In the genomic region with DNA sequence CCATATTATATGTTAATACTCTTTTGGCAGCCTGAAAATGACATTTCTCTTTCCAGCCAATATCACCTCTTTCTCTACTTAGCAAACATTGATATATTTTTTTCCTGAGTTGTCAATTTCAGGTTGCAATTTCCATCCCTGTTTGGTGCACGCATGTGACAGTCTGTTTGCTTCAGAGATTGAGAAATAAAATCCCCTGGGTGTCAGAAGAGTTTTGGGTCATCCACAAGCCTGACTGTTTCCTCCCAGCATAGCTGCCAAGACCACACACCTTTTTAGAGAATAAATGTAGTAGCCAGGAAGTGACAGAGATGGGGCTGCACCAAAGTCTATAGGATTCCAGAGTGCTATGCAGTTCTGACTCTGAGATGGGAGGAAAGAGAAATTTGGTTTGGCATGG, we compare ENCODE assay signal across 40 cellular contexts.
"Had no signal": no experiment of that assay in that cellular context is flagged by ENCODE, and none has a peak within 500 bp of the region (broad histone marks: within the 10 kb centered on the region; RNA-seq: fewer than 3 reads in every experiment).

No MANE protein-coding gene starts in this region.

- H3K9me3 Mint-ChIP-seq: activated CD4-positive, alpha-beta memory T cell treated with anti-CD3 and anti-CD28 coated beads, Interleukin-2, amount 10 ng/mL, durations not matched to agents 7 days and 5 days; activated CD4-positive, alpha-beta T cell treated with anti-CD3 and anti-CD28 coated beads, Interleukin-2, amount 10 ng/mL, durations not matched to agents 7 days and 5 days; activated naive CD4-positive, alpha-beta T cell treated with anti-CD3 and anti-CD28 coated beads, Interleukin-2, amount 10 ng/mL, durations not matched to agents 7 days and 5 days; activated naive CD4-positive, alpha-beta T cell treated with anti-CD3 and anti-CD28 coated beads, Interleukin-2, amount 50 U/mL, for 24 hours; activated naive CD8-positive, alpha-beta T cell treated with anti-CD3 and anti-CD28 coated beads, Interleukin-2, amount 10 ng/mL, durations not matched to agents 7 days and 5 days; activated naive CD8-positive, alpha-beta T cell treated with anti-CD3 and anti-CD28 coated beads, Interleukin-2, amount 50 U/mL, for 24 hours; activated T-cell treated with anti-CD3 and anti-CD28 coated beads, Interleukin-2, amount 50 U/mL, for 24 hours; activated T-helper 2 cell treated with anti-CD3 and anti-CD28 coated beads, Interferon-gamma antibody, Interleukin-2, Interleukin-4, amounts not matched to agents 10 μg/mL and 5 μg/mL and 100 μg/mL, durations not matched to agents 14 hours and 24 hours and 36 hours; T-helper 1 cell treated with Interleukin-12 subunit alpha and Interleukin-12 subunit beta and Interleukin-4 antibody, amounts not matched to agents 30 μg/mL and 1 μg/mL, for 36 hours; T-helper 2 cell treated with Interferon-gamma antibody and Interleukin-4, amounts not matched to agents 5 μg/mL and 100 μg/mL, for 36 hours; WTC11 had no signal

- H3K4me3 ChIP-seq: ascending aorta, cardiac muscle cell had no signal

- ATAC-seq: activated CD4-positive, alpha-beta T cell treated with anti-CD3 and anti-CD28 coated beads for 36 hours; activated CD4-positive, CD25-positive, alpha-beta regulatory T cell treated with anti-CD3 and anti-CD28 coated beads, Interleukin-2, amount 50 U/mL, for 24 hours; activated CD8-positive, alpha-beta memory T cell treated with anti-CD3 and anti-CD28 coated beads, Interleukin-2, amount 10 ng/mL, durations not matched to agents 7 days and 5 days; activated CD8-positive, alpha-beta T cell treated with anti-CD3 and anti-CD28 coated beads, Interleukin-2, amount 10 ng/mL, durations not matched to agents 7 days and 5 days; activated naive CD8-positive, alpha-beta T cell treated with anti-CD3 and anti-CD28 coated beads, Interleukin-2, amount 50 U/mL, for 24 hours; WTC11 had no signal

- DNase-seq: activated CD4-positive, alpha-beta memory T cell treated with anti-CD3 and anti-CD28 coated beads, Interleukin-2, amount 10 ng/mL, durations not matched to agents 7 days and 5 days; activated CD4-positive, alpha-beta T cell treated with anti-CD3 and anti-CD28 coated beads for 1 hour; activated CD4-positive, alpha-beta T cell treated with anti-CD3 and anti-CD28 coated beads for 36 hours; activated CD4-positive, alpha-beta T cell treated with anti-CD3 and anti-CD28 coated beads for 48 hours; activated CD4-positive, alpha-beta T cell treated with anti-CD3 and anti-CD28 coated beads, Interleukin-2, amount 10 ng/mL, durations not matched to agents 7 days and 5 days; activated CD4-positive, alpha-beta T cell treated with anti-CD3 and anti-CD28 coated beads, Interleukin-2, amount 50 U/mL, for 48 hours; activated CD4-positive, CD25-positive, alpha-beta regulatory T cell; activated CD8-positive, alpha-beta memory T cell treated with anti-CD3 and anti-CD28 coated beads for 24 hours; activated CD8-positive, alpha-beta memory T cell treated with anti-CD3 and anti-CD28 coated beads, Interleukin-2, amount 10 ng/mL, durations not matched to agents 7 days and 5 days; activated CD8-positive, alpha-beta memory T cell treated with anti-CD3 and anti-CD28 coated beads, Interleukin-2, amount 50 U/mL, for 48 hours; activated CD8-positive, alpha-beta T cell treated with anti-CD3 and anti-CD28 coated beads, Interleukin-2, amount 10 ng/mL, durations not matched to agents 7 days and 5 days; activated effector memory CD4-positive, alpha-beta T cell treated with Interleukin-2 at 50 U/mL for 16 hours; activated gamma-delta T cell; activated naive CD4-positive, alpha-beta T cell treated with anti-CD3 and anti-CD28 coated beads, Interleukin-2, amount 10 ng/mL, durations not matched to agents 7 days and 5 days; activated naive CD4-positive, alpha-beta T cell treated with Interleukin-2 at 50 U/mL for 16 hours; activated naive CD8-positive, alpha-beta T cell treated with anti-CD3 and anti-CD28 coated beads, Interleukin-2, amount 10 ng/mL, durations not matched to agents 7 days and 5 days; activated naive CD8-positive, alpha-beta T cell treated with anti-CD3 and anti-CD28 coated beads, Interleukin-2, amount 50 U/mL, for 24 hours; activated T-cell treated with anti-CD3 and anti-CD28 coated beads, Interleukin-2, amount 50 U/mL, for 24 hours; activated T-cell treated with anti-CD3 and anti-CD28 coated beads, Interleukin-2, amount 50 U/mL, for 48 hours; amygdala; anterior cingulate cortex; caudate nucleus; cerebellar nuclear complex; T-helper 1 cell; T-helper 2 cell; T-helper 9 cell; WERI-Rb-1 had no signal

- H3K4me1 ChIP-seq: ascending aorta had no signal

- H3K9me3 ChIP-seq: ascending aorta had no signal

- H3K4me1 Mint-ChIP-seq: activated CD4-positive, alpha-beta memory T cell treated with anti-CD3 and anti-CD28 coated beads, Interleukin-2, amount 10 ng/mL, durations not matched to agents 7 days and 5 days; activated CD4-positive, alpha-beta T cell treated with anti-CD3 and anti-CD28 coated beads for 36 hours; activated CD4-positive, alpha-beta T cell treated with anti-CD3 and anti-CD28 coated beads, Interleukin-2, amount 10 ng/mL, durations not matched to agents 7 days and 5 days; activated CD8-positive, alpha-beta memory T cell treated with anti-CD3 and anti-CD28 coated beads, Interleukin-2, amount 10 ng/mL, durations not matched to agents 7 days and 5 days; activated naive CD4-positive, alpha-beta T cell treated with anti-CD3 and anti-CD28 coated beads, Interleukin-2, amount 10 ng/mL, durations not matched to agents 7 days and 5 days; activated naive CD4-positive, alpha-beta T cell treated with anti-CD3 and anti-CD28 coated beads, Interleukin-2, amount 50 U/mL, for 24 hours; activated naive CD8-positive, alpha-beta T cell treated with anti-CD3 and anti-CD28 coated beads, Interleukin-2, amount 10 ng/mL, durations not matched to agents 7 days and 5 days; activated naive CD8-positive, alpha-beta T cell treated with anti-CD3 and anti-CD28 coated beads, Interleukin-2, amount 50 U/mL, for 24 hours; central memory CD8-positive, alpha-beta T cell had no signal

- H3K4me3 Mint-ChIP-seq: activated CD4-positive, alpha-beta memory T cell treated with anti-CD3 and anti-CD28 coated beads, Interleukin-2, amount 10 ng/mL, durations not matched to agents 7 days and 5 days; activated CD4-positive, alpha-beta T cell treated with anti-CD3 and anti-CD28 coated beads for 36 hours; activated CD4-positive, alpha-beta T cell treated with anti-CD3 and anti-CD28 coated beads, Interleukin-2, amount 10 ng/mL, durations not matched to agents 7 days and 5 days; activated CD8-positive, alpha-beta memory T cell treated with anti-CD3 and anti-CD28 coated beads, Interleukin-2, amount 10 ng/mL, durations not matched to agents 7 days and 5 days; activated CD8-positive, alpha-beta T cell treated with anti-CD3 and anti-CD28 coated beads, Interleukin-2, amount 10 ng/mL, durations not matched to agents 7 days and 5 days; activated naive CD4-positive, alpha-beta T cell treated with anti-CD3 and anti-CD28 coated beads, Interleukin-2, amount 10 ng/mL, durations not matched to agents 7 days and 5 days; activated naive CD4-positive, alpha-beta T cell treated with anti-CD3 and anti-CD28 coated beads, Interleukin-2, amount 50 U/mL, for 24 hours; activated naive CD8-positive, alpha-beta T cell; activated naive CD8-positive, alpha-beta T cell treated with anti-CD3 and anti-CD28 coated beads, Interleukin-2, amount 10 ng/mL, durations not matched to agents 7 days and 5 days; activated naive CD8-positive, alpha-beta T cell treated with anti-CD3 and anti-CD28 coated beads, Interleukin-2, amount 50 U/mL, for 24 hours; activated T-cell treated with anti-CD3 and anti-CD28 coated beads, Interleukin-2, amount 50 U/mL, for 24 hours; brain; central memory CD8-positive, alpha-beta T cell; T-helper 1 cell treated with Interleukin-12 subunit alpha and Interleukin-12 subunit beta and Interleukin-4 antibody, amounts not matched to agents 30 μg/mL and 1 μg/mL, for 36 hours; T-helper 2 cell treated with Interferon-gamma antibody and Interleukin-4, amounts not matched to agents 5 μg/mL and 100 μg/mL, for 36 hours; WTC11 had no signal

- FAIRE-seq: bronchial epithelial cell, TTC549 had no signal

- H3K27me3 Mint-ChIP-seq: activated CD4-positive, alpha-beta memory T cell treated with anti-CD3 and anti-CD28 coated beads, Interleukin-2, amount 10 ng/mL, durations not matched to agents 7 days and 5 days; activated CD4-positive, alpha-beta T cell treated with anti-CD3 and anti-CD28 coated beads for 36 hours; activated CD4-positive, alpha-beta T cell treated with anti-CD3 and anti-CD28 coated beads, Interleukin-2, amount 10 ng/mL, durations not matched to agents 7 days and 5 days; activated CD8-positive, alpha-beta memory T cell treated with anti-CD3 and anti-CD28 coated beads, Interleukin-2, amount 10 ng/mL, durations not matched to agents 7 days and 5 days; activated naive CD4-positive, alpha-beta T cell treated with anti-CD3 and anti-CD28 coated beads, Interleukin-2, amount 10 ng/mL, durations not matched to agents 7 days and 5 days; activated T-cell treated with anti-CD3 and anti-CD28 coated beads, Interleukin-2, amount 50 U/mL, for 24 hours had no signal

- H3K36me3 Mint-ChIP-seq: activated CD8-positive, alpha-beta memory T cell treated with anti-CD3 and anti-CD28 coated beads, Interleukin-2, amount 10 ng/mL, durations not matched to agents 7 days and 5 days; activated naive CD4-positive, alpha-beta T cell treated with anti-CD3 and anti-CD28 coated beads, Interleukin-2, amount 10 ng/mL, durations not matched to agents 7 days and 5 days; activated naive CD4-positive, alpha-beta T cell treated with anti-CD3 and anti-CD28 coated beads, Interleukin-2, amount 50 U/mL, for 24 hours; activated naive CD8-positive, alpha-beta T cell; activated naive CD8-positive, alpha-beta T cell treated with anti-CD3 and anti-CD28 coated beads, Interleukin-2, amount 10 ng/mL, durations not matched to agents 7 days and 5 days; brain; WTC11 had no signal

- H3K36me3 ChIP-seq: ascending aorta, cardiac muscle cell, WERI-Rb-1 had no signal

- H3K27ac Mint-ChIP-seq: activated CD4-positive, alpha-beta memory T cell treated with anti-CD3 and anti-CD28 coated beads, Interleukin-2, amount 10 ng/mL, durations not matched to agents 7 days and 5 days; activated CD4-positive, alpha-beta T cell treated with anti-CD3 and anti-CD28 coated beads for 36 hours; activated CD4-positive, alpha-beta T cell treated with anti-CD3 and anti-CD28 coated beads, Interleukin-2, amount 10 ng/mL, durations not matched to agents 7 days and 5 days; activated CD8-positive, alpha-beta memory T cell treated with anti-CD3 and anti-CD28 coated beads, Interleukin-2, amount 10 ng/mL, durations not matched to agents 7 days and 5 days; activated CD8-positive, alpha-beta T cell treated with anti-CD3 and anti-CD28 coated beads, Interleukin-2, amount 10 ng/mL, durations not matched to agents 7 days and 5 days; activated naive CD4-positive, alpha-beta T cell treated with anti-CD3 and anti-CD28 coated beads, Interleukin-2, amount 10 ng/mL, durations not matched to agents 7 days and 5 days; activated naive CD4-positive, alpha-beta T cell treated with anti-CD3 and anti-CD28 coated beads, Interleukin-2, amount 50 U/mL, for 24 hours; activated naive CD8-positive, alpha-beta T cell; activated naive CD8-positive, alpha-beta T cell treated with anti-CD3 and anti-CD28 coated beads, Interleukin-2, amount 10 ng/mL, durations not matched to agents 7 days and 5 days; activated naive CD8-positive, alpha-beta T cell treated with anti-CD3 and anti-CD28 coated beads, Interleukin-2, amount 50 U/mL, for 24 hours; activated T-cell treated with anti-CD3 and anti-CD28 coated beads, Interleukin-2, amount 50 U/mL, for 24 hours; activated T-helper 2 cell treated with anti-CD3 and anti-CD28 coated beads, Interferon-gamma antibody, Interleukin-2, Interleukin-4, amounts not matched to agents 10 μg/mL and 5 μg/mL and 100 μg/mL, durations not matched to agents 14 hours and 24 hours and 36 hours; brain; T-helper 1 cell treated with Interleukin-12 subunit alpha and Interleukin-12 subunit beta and Interleukin-4 antibody, amounts not matched to agents 30 μg/mL and 1 μg/mL, for 36 hours; T-helper 2 cell treated with Interferon-gamma antibody and Interleukin-4, amounts not matched to agents 5 μg/mL and 100 μg/mL, for 36 hours; WTC11 had no signal

- H3K27me3 ChIP-seq: ascending aorta, cardiac muscle cell had no signal

- H3K27ac ChIP-seq: ascending aorta, cardiac muscle cell, WERI-Rb-1 had no signal
